In genomic region chr10:45058580-45058979, GRCh38 we compare ENCODE assay signal across 20 cellular contexts. TPM values are rescaled to one million over a fixed set of nuclear protein-coding genes. Genes with fewer than 3 reads are reported as not detected.
DNase-seq lines count a peak whose midpoint lies in the region; ATAC-seq, FAIRE-seq and TF ChIP-seq lines count a peak whose summit lies in the region.
"Had no signal": no experiment of that assay in that cellular context is flagged by ENCODE, and none has a peak within 500 bp of the region (broad histone marks: within the 10 kb centered on the region; RNA-seq: fewer than 3 reads in every experiment).

No MANE protein-coding gene starts in this region.

- H3K9ac ChIP-seq in HepG2 (ENCODE audit: insufficient read depth, low read depth, low read length) = no peak overlapping the region

- in situ Hi-C loops in HepG2 (cut with HindIII; ENCODE audit: extremely low pct_ligation_motif_present, low pct_unique_long_range_greater_than_20kb) = no loop called here

- H3K79me2 ChIP-seq in HepG2 (ENCODE audit: insufficient read depth, low read length) = no peaks in the 10 kb centered on the region

- H3K4me3 ChIP-seq in HepG2 (replicated peaks in 1 of 3; ENCODE audit: insufficient read depth in 1 of 3, low read depth in 2 of 3, low read length in 3 of 3) (no peak overlapping the region), right lobe of liver (no peak overlapping the region), aorta (ENCODE audit: low read length in 2 of 2) (no peak overlapping the region)
- H3K4me3 ChIP-seq: coronary artery, tibial nerve had no signal

- H3K4me1 ChIP-seq in HepG2 (ENCODE audit: insufficient read depth, low read length) (no peaks in the 10 kb centered on the region), right lobe of liver (no peaks in the 10 kb centered on the region), aorta (ENCODE audit: control insufficient read depth in 1 of 2, insufficient read depth in 2 of 2, low read length in 2 of 2) (no peaks in the 10 kb centered on the region)
- H3K4me1 ChIP-seq: tibial nerve had no signal

- DNase-seq in HepG2 (ENCODE audit: low spot score) = no peak
- DNase-seq in right lobe of liver = no peak
- peak; percentile 34 for DNase-seq in RKO (ENCODE audit: low spot score)
- no peak for DNase-seq in epithelial cell of prostate (ENCODE audit: low read depth, low spot score)
- no peak for DNase-seq in stimulated activated CD4-positive, alpha-beta T cell treated with anti-CD3 and anti-CD28 coated beads, Interleukin-1b, Interleukin-23, amount 100 ng/mL, for 48 hours
- no peak for DNase-seq in NCI-H524 (lab: John Stamatoyannopoulos, UW)
- no peak for DNase-seq in aorta
- DNase-seq: activated CD4-positive, alpha-beta memory T cell treated with anti-CD3 and anti-CD28 coated beads, Interleukin-2, amount 10 ng/mL, durations not matched to agents 7 days and 5 days; activated T-cell treated with anti-CD3 and anti-CD28 coated beads, Interleukin-2, amount 50 U/mL, for 24 hours; CD4-positive, CD25-positive, alpha-beta regulatory T cell; DMS79; immature natural killer cell; NCI-H2081 treated with DMSO at 0.1 percent for 48 hours; NCI-H524 treated with DMSO at 0.1 percent for 48 hours; stimulated activated naive CD4-positive, alpha-beta T cell; WERI-Rb-1 had no signal

- CTCF ChIA-PET in HepG2 (lab: Yijun Ruan, JAX; ENCODE audit: low intra/inter-chr PET ratio, low total read pairs) = no interaction called here

- H4K20me1 ChIP-seq in HepG2 (ENCODE audit: insufficient read depth, low read length) = no peaks in the 10 kb centered on the region

- no peak overlapping the region for H2AFZ ChIP-seq in HepG2 (ENCODE audit: low read length)

- BruUV-seq in HepG2 (replicated peaks; lab: Mats Ljungman, UMichigan) = no TSS peak

- no peaks in the 10 kb centered on the region; a peak in 1 of 5 replicates for H3K27me3 ChIP-seq in HepG2 (ENCODE audit: control insufficient read depth in 1 of 2, insufficient read depth in 2 of 2, low read length in 2 of 2)
- H3K27me3 ChIP-seq in right lobe of liver = no peaks in the 10 kb centered on the region
- H3K27me3 ChIP-seq in aorta (ENCODE audit: control insufficient read depth in 1 of 2, insufficient read depth in 2 of 2, low read length in 1 of 2) = no peaks in the 10 kb centered on the region
- H3K27me3 ChIP-seq: tibial nerve had no signal

- TF ChIP-seq POLR2A in HepG2 (IDR thresholded peaks at IDR 0.05; ENCODE audit: insufficient read depth in 1 of 2, low read depth in 2 of 2, low read length in 2 of 2) = no peak
- TF ChIP-seq POLR2A in right lobe of liver (IDR thresholded peaks at IDR 0.05) = no peak

- POLR2A ChIA-PET in HepG2 (lab: Yijun Ruan, JAX) = no interaction called here

- no peak overlapping the region for H3K4me2 ChIP-seq in HepG2 (ENCODE audit: low read depth, low read length)

- no peak for TF ChIP-seq EP300 in HepG2 (IDR thresholded peaks at IDR 0.05; ENCODE audit: low read depth in 2 of 2, low read length in 2 of 2)
- no peak for TF ChIP-seq EP300 in HepG2 (CRISPR knock-in tag; IDR thresholded peaks at IDR 0.05; ENCODE audit: borderline replicate concordance)

- no peak for TF ChIP-seq CTCF in HepG2 (CRISPR knock-in tag; IDR thresholded peaks at IDR 0.05)
- TF ChIP-seq CTCF in right lobe of liver (IDR thresholded peaks at IDR 0.05) = no peak

- no peak overlapping the region for H3K27ac ChIP-seq in HepG2 (ENCODE audit: extremely low read length, insufficient read depth, low read length)
- no peak overlapping the region for H3K27ac ChIP-seq in right lobe of liver
- peak overlapping the region; percentile 47 for H3K27ac ChIP-seq in epithelial cell of prostate
- H3K27ac ChIP-seq in aorta (ENCODE audit: low read depth in 1 of 2, low read length in 2 of 2) = no peak overlapping the region
- H3K27ac ChIP-seq: coronary artery, tibial nerve, WERI-Rb-1 had no signal

- 68% methylated on average over 1 of the region's 1 CpG for WGBS in HepG2 (ENCODE audit: low lambda C conversion rate)
- WGBS in right lobe of liver (ENCODE audit: insufficient coverage, low coverage, low lambda C conversion rate, missing lambda C conversion rate) = 45% methylated on average over 1 of the region's 1 CpG
- 90 to 96% methylated on average over 1 of the region's 1 CpG for WGBS in aorta, 2 donors

- intact Hi-C loops in HepG2 (cut with micrococcal nuclease; ENCODE audit: unreplicated experiment) (no loop called here), right lobe of liver (cut with DNase I) (no loop called here), aorta (cut with DNase I) (no loop called here)

- H3K36me3 ChIP-seq in HepG2 (replicated peaks in 1 of 2; ENCODE audit: control insufficient read depth in 1 of 2, insufficient read depth in 2 of 2, low read length in 2 of 2) (no peaks in the 10 kb centered on the region), right lobe of liver (no peaks in the 10 kb centered on the region), aorta (ENCODE audit: control insufficient read depth in 1 of 2, insufficient read depth in 2 of 2, low read length in 1 of 2) (no peaks in the 10 kb centered on the region)
- H3K36me3 ChIP-seq: tibial nerve, WERI-Rb-1 had no signal

- ATAC-seq in HepG2 (no peak), right lobe of liver (no peak), HG02870 (IDR thresholded peaks at IDR 0.05; ENCODE audit: unreplicated experiment) (no peak), aorta (ENCODE audit: low FRiP score) (no peak)

- TF ChIP-seq RAD21 in HepG2 (CRISPR knock-in tag; IDR thresholded peaks at IDR 0.05) = no peak

- no peaks in the 10 kb centered on the region for H3K9me3 ChIP-seq in HepG2 (ENCODE audit: low read length)
- no peaks in the 10 kb centered on the region for H3K9me3 ChIP-seq in right lobe of liver
- H3K9me3 ChIP-seq in aorta (ENCODE audit: control insufficient read depth, low read length) = no peaks in the 10 kb centered on the region
- H3K9me3 ChIP-seq: tibial nerve had no signal

- FAIRE-seq in HepG2 (lab: Jason Lieb, UNC) = no peak
- FAIRE-seq: A204.1 had no signal

TF ChIP-seq in HepG2, 621 proteins besides CTCF, POLR2A, EP300 and RAD21:
- TF ChIP-seq RAD51 (IDR thresholded peaks at IDR 0.05; ENCODE audit: borderline replicate concordance) (0 out of 2 replicates have a peak, but pooled peaks have one; percentile 20), ZSCAN25 (CRISPR knock-in tag; IDR thresholded peaks at IDR 0.05) (no peak)
- TF ChIP-seq, protein P1, sequence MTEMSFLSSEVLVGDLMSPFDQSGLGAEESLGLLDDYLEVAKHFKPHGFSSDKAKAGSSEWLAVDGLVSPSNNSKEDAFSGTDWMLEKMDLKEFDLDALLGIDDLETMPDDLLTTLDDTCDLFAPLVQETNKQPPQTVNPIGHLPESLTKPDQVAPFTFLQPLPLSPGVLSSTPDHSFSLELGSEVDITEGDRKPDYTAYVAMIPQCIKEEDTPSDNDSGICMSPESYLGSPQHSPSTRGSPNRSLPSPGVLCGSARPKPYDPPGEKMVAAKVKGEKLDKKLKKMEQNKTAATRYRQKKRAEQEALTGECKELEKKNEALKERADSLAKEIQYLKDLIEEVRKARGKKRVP (CRISPR knock-in tag; IDR thresholded peaks at IDR 0.05) = no peak

RNA-seq across cellular contexts. Expression of gene ZNF22, which starts 57.9 kb away (rescaled TPM):
- total RNA-seq in HepG2 (2016; rRNA removed; fragmentation: Illumina TruSeq; extraction: Trizol) (0.40 and 0.58 TPM in 2 replicates), right lobe of liver (10 to 100 TPM; 10.3 to 25.2 (median 12.2) TPM), aorta (10 to 100 TPM; 19.6 to 20.9 TPM)
- not detected in 2 replicates for total RNA-seq in HepG2 (2016; cell fraction: cytosol; rRNA removed; fragmentation: Illumina TruSeq; extraction: Trizol; ENCODE audit: low read depth)
- total RNA-seq in HepG2 (2016; cell fraction: insoluble cytoplasmic fraction; rRNA removed; fragmentation: Illumina TruSeq; extraction: Trizol) = 0.49 and 0.56 TPM in 2 replicates
- total RNA-seq in HepG2 (2016; cell fraction: membrane; rRNA removed; fragmentation: Illumina TruSeq; extraction: Trizol) = 0.28 and 0.45 TPM in 2 replicates
- total RNA-seq in HepG2 (2016; cell fraction: nucleus; rRNA removed; fragmentation: Illumina TruSeq; extraction: Trizol) = 0.75 and 1.2 TPM in 2 replicates
- polyA plus RNA-seq in HepG2 (2011; rRNA removed) (1.1 and 1.3 TPM in 2 replicates), aorta (10 to 100 TPM; 12.4 to 20.3 TPM)
- 0.35 and 0.77 TPM in 2 replicates for polyA plus RNA-seq in HepG2 (2011; cell fraction: cytosol; rRNA removed)
- polyA plus RNA-seq in HepG2 (2011; cell fraction: nucleus; rRNA removed) = 1.2 and 1.7 TPM in 2 replicates
- polyA plus RNA-seq in HepG2 (2012) = 1.6 and 2.5 TPM in 2 replicates
- 0.07 and 0.09 TPM in 2 replicates for polyA plus RNA-seq in HepG2 (2016; cell fraction: cytosol; fragmentation: Illumina TruSeq; extraction: Trizol; ENCODE audit: low read depth)
- polyA plus RNA-seq in HepG2 (2016; cell fraction: insoluble cytoplasmic fraction; fragmentation: Illumina TruSeq; extraction: Trizol; ENCODE audit: low read depth) = 0.60 and 0.62 TPM in 2 replicates
- 0.22 and 0.27 TPM in 2 replicates for polyA plus RNA-seq in HepG2 (2016; cell fraction: membrane; fragmentation: Illumina TruSeq; extraction: Trizol; ENCODE audit: low read depth)
- polyA plus RNA-seq in HepG2 (2016; cell fraction: nucleus; fragmentation: Illumina TruSeq; extraction: Trizol; ENCODE audit: insufficient read depth, low read depth) = 0.89 and 1.1 TPM in 2 replicates
- polyA minus RNA-seq in HepG2 (2011; rRNA and poly(A)+ RNA removed; ENCODE audit: low replicate concordance) = not detected in 2 replicates
- not detected in 2 replicates for polyA minus RNA-seq in HepG2 (2011; cell fraction: cytosol; rRNA and poly(A)+ RNA removed)
- polyA minus RNA-seq in HepG2 (2011; cell fraction: nucleus; rRNA and poly(A)+ RNA removed) = 2.2 and 2.4 TPM in 2 replicates
